Comparison of ENCODE assay signal across 8 cellular contexts in the genomic region with DNA sequence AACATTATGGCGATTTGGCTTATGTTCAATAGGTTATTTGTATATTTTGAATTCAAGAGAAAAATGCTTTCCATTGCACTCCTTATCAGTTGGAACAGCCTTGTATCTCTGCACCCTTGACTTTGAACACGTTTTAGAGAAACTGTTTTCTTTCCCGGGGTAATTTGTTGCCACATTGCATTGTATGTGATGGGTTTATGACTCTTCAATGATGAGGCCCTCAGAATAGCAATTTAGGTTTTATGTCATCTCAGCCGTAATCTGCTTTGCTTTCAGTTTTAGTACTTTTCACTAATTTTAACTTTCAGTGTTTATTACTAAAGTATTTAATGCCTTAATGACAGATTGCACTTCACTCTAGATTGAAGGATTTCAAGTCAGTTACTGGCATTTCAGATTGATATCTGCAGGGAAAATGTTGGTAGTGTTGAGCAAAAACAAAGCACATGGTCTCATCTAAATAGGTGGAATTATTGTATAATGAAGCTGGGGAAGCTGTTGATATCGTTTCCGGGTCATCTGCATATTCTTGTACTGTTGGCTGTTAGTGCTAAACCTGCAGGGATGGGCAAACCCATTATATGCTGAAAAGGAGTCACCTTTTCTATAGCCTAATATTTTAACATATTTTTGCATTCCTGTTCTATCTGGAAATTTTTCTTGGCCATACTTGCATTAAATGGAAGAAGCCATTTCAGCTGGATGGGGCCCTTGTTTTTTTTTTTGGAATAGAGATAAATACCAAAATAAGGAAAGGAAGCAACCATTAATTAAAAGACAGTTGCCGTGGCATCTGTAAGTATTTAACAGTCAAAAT. TPM values are rescaled to one million over a fixed set of nuclear protein-coding genes. Genes with fewer than 3 reads are reported as not detected.
A peak's percentile ranks its signal among the peaks of the same experiment; 100 is the strongest.
DNase-seq lines count a peak whose midpoint lies in the region; ATAC-seq and TF ChIP-seq lines count a peak whose summit lies in the region.

No MANE protein-coding gene starts in this region.

- RAD21 ChIA-PET in HCT116 (lab: Charles Lee; ENCODE audit: low non-redundant PET in 1 of 2, low total read pairs in 2 of 2, uncharacterized antibody in 2 of 2, unreplicated experiment in 2 of 2), result no interaction called here

- H3K27me3 Mint-ChIP-seq in activated CD8-positive, alpha-beta T cell treated with anti-CD3 and anti-CD28 coated beads, Interleukin-2, amount 10 ng/mL, durations not matched to agents 7 days and 5 days (ENCODE audit: low read depth), result no peaks in the 10 kb centered on the region

- peaks cover 59% of the 10 kb centered on the region for H4K20me1 ChIP-seq in HCT116 (ENCODE audit: insufficient read depth)

- H3K9ac ChIP-seq in HCT116 (ENCODE audit: low read length) (peak overlapping the region; percentile 93), iPS-20b (ENCODE audit: low read depth, low read length) (peak overlapping the region; percentile 97)

- ATAC-seq in HCT116 (no peak), HG02852 (IDR thresholded peaks at IDR 0.05; ENCODE audit: unreplicated experiment) (no peak), GM18519 (IDR thresholded peaks at IDR 0.05; ENCODE audit: low FRiP score, unreplicated experiment) (no peak)
- ATAC-seq in activated CD8-positive, alpha-beta T cell treated with anti-CD3 and anti-CD28 coated beads, Interleukin-2, amount 10 ng/mL, durations not matched to agents 7 days and 5 days, result no peak

- H3K27ac ChIP-seq in HCT116 (ENCODE audit: low read depth, low read length) (no peak overlapping the region), iPS-20b (ENCODE audit: low read length) (no peak overlapping the region), suprapubic skin (peak overlapping the region; percentile 96)

- peak overlapping the region; percentile 78 for H3K4me2 ChIP-seq in HCT116 (ENCODE audit: low read length)

- no peaks in the 10 kb centered on the region for H3K9me2 ChIP-seq in HCT116 (ENCODE audit: insufficient read depth)

- H2AFZ ChIP-seq in HCT116 (ENCODE audit: low read depth, low read length, poor library complexity, severe bottlenecking), result no peak overlapping the region

- H3K79me2 ChIP-seq in HCT116 (ENCODE audit: insufficient read depth, low read length), result peaks cover 71% of the 10 kb centered on the region

- 5% methylated on average over 7 of the region's 7 CpGs for WGBS in suprapubic skin

- H3K4me1 Mint-ChIP-seq in activated CD8-positive, alpha-beta T cell treated with anti-CD3 and anti-CD28 coated beads, Interleukin-2, amount 10 ng/mL, durations not matched to agents 7 days and 5 days (ENCODE audit: low read depth), result peaks cover 29% of the 10 kb centered on the region

- intact Hi-C loops in HCT116 (cut with micrococcal nuclease), result no loop called here

- no TSS peak for BruUV-seq in HCT116 (replicated peaks; lab: Mats Ljungman, UMichigan)

- peaks cover 24 to 56% of the 10 kb centered on the region in 2 experiments for H3K4me1 ChIP-seq in HCT116 (ENCODE audit: control insufficient read depth in 1 of 2, insufficient read depth in 2 of 2, low read length in 2 of 2)
- peaks cover 12% of the 10 kb centered on the region for H3K4me1 ChIP-seq in iPS-20b (ENCODE audit: insufficient read depth, low read length)
- peaks cover 60% of the 10 kb centered on the region for H3K4me1 ChIP-seq in suprapubic skin

- no peaks in the 10 kb centered on the region for H3K9me3 Mint-ChIP-seq in activated CD8-positive, alpha-beta T cell treated with anti-CD3 and anti-CD28 coated beads, Interleukin-2, amount 10 ng/mL, durations not matched to agents 7 days and 5 days (ENCODE audit: insufficient read depth)

- DNase-seq in AG08395 (ENCODE audit: low spot score), result peak; percentile 17
- DNase-seq in HCT116 (ENCODE audit: low read depth, low spot score), result no peak
- DNase-seq in activated CD8-positive, alpha-beta T cell treated with anti-CD3 and anti-CD28 coated beads, Interleukin-2, amount 10 ng/mL, durations not matched to agents 7 days and 5 days, result peak; percentile 33
- DNase-seq in suprapubic skin (ENCODE audit: low spot score in 2 of 2), result no peak
- no peak for DNase-seq in NCI-H345 (lab: John Stamatoyannopoulos, UW)

- H3K9me3 ChIP-seq in HCT116 (ENCODE audit: control insufficient read depth in 1 of 2, insufficient read depth in 1 of 2, low read depth in 1 of 2, low read length in 2 of 2), result no peaks in the 10 kb centered on the region
- no peaks in the 10 kb centered on the region for H3K9me3 ChIP-seq in iPS-20b (ENCODE audit: insufficient read depth, low read depth, low read length)
- H3K9me3 ChIP-seq in suprapubic skin, result no peaks in the 10 kb centered on the region

- CTCF ChIA-PET in HCT116 (lab: Charles Lee), result no interaction called here
- CTCF ChIA-PET in activated CD8-positive, alpha-beta T cell treated with anti-CD3 and anti-CD28 coated beads, Interleukin-2, amount 10 ng/mL, durations not matched to agents 7 days and 5 days (lab: Charles Lee), result interaction anchor here (1.2 to 1.4 kb wide), 2 partner anchors 9 to 13 kb away, joined by 3 to 6 read pairs; partner anchors contain the start of gene ANKRD40

- TF ChIP-seq CTCF in HCT116 (IDR thresholded peaks at IDR 0.05 in 2 of 3, conservative IDR thresholded peaks at IDR 0.05 in 1 of 3; ENCODE audit: borderline replicate concordance in 1 of 3, insufficient read depth in 1 of 3, low read depth in 2 of 3, low read length in 2 of 3) (no peak), suprapubic skin (IDR thresholded peaks at IDR 0.05) (no peak)

- TF ChIP-seq EP300 in suprapubic skin (IDR thresholded peaks at IDR 0.05), result no peak

- H3K4me3 ChIP-seq in HCT116 (replicated peaks in 1 of 2; ENCODE audit: low read depth in 1 of 2, low read length in 2 of 2), result peak overlapping the region; percentile 65 to 98
- peak overlapping the region; percentile 74 for H3K4me3 ChIP-seq in iPS-20b (ENCODE audit: low read length)
- H3K4me3 ChIP-seq in suprapubic skin, result peak overlapping the region; percentile 91

- no peak for TF ChIP-seq RAD21 in HCT116 (IDR thresholded peaks at IDR 0.05; ENCODE audit: low read depth)

- peak overlapping the region; percentile 99 for H3K4me3 Mint-ChIP-seq in activated CD8-positive, alpha-beta T cell treated with anti-CD3 and anti-CD28 coated beads, Interleukin-2, amount 10 ng/mL, durations not matched to agents 7 days and 5 days

- peak overlapping the region; percentile 99 for H3K27ac Mint-ChIP-seq in activated CD8-positive, alpha-beta T cell treated with anti-CD3 and anti-CD28 coated beads, Interleukin-2, amount 10 ng/mL, durations not matched to agents 7 days and 5 days

- peaks cover 13% of the 10 kb centered on the region for H3K36me3 Mint-ChIP-seq in activated CD8-positive, alpha-beta T cell treated with anti-CD3 and anti-CD28 coated beads, Interleukin-2, amount 10 ng/mL, durations not matched to agents 7 days and 5 days (ENCODE audit: low read depth)

- TF ChIP-seq POLR2A in HCT116 (IDR thresholded peaks at IDR 0.05; ENCODE audit: borderline replicate concordance, extremely low read depth, insufficient read depth, insufficient read length) (no peak), suprapubic skin (IDR thresholded peaks at IDR 0.05) (no peak)

- H3K36me3 ChIP-seq in HCT116 (ENCODE audit: control insufficient read depth in 1 of 2, insufficient read depth in 2 of 2, low read length in 2 of 2) (peaks cover 8 to 17% of the 10 kb centered on the region in 2 experiments; a peak in 3 of 4 replicates), iPS-20b (ENCODE audit: insufficient read depth, low read depth, low read length) (no peaks in the 10 kb centered on the region; the same call in 1 of the 2 replicates), suprapubic skin (no peaks in the 10 kb centered on the region)

- H3K27me3 ChIP-seq in HCT116 (ENCODE audit: insufficient read depth, low read length) (no peaks in the 10 kb centered on the region), iPS-20b (ENCODE audit: insufficient read depth, low read length) (no peaks in the 10 kb centered on the region), suprapubic skin (no peaks in the 10 kb centered on the region)

- POLR2A ChIA-PET in HCT116 (lab: Charles Lee), result no interaction called here
- POLR2A ChIA-PET in activated CD8-positive, alpha-beta T cell treated with anti-CD3 and anti-CD28 coated beads, Interleukin-2, amount 10 ng/mL, durations not matched to agents 7 days and 5 days (lab: Charles Lee), result interaction anchor here (1.4 kb wide), 2 partner anchors 13 to 145 kb away, joined by 7 to 9 read pairs; partner anchors contain the start of genes ANKRD40 and TOB1

TF ChIP-seq in HCT116, 20 proteins besides CTCF, POLR2A, EP300 and RAD21:
- TF ChIP-seq EZH2 (IDR thresholded peaks at IDR 0.05) (no peak), EZH2phosphoT487 (IDR thresholded peaks at IDR 0.05; ENCODE audit: borderline replicate concordance) (no peak), EGR1 (IDR thresholded peaks at IDR 0.05; ENCODE audit: low read depth) (0 out of 2 replicates have a peak, but pooled peaks have one; percentile 6)

RNA-seq across cellular contexts. Expression of gene LUC7L3, which starts 2.0 kb away (rescaled TPM):
- total RNA-seq in HCT116 (2021; ENCODE audit: unreplicated experiment) (184 TPM), suprapubic skin (100 to 1,000 TPM in 1 of 4 donors, 10 to 100 TPM in 3; 31.5 to 267 (median 42.6) TPM)
- 65.6 and 97.0 TPM in 2 replicates for polyA plus RNA-seq in HCT116 (2012)
- total RNA-seq in activated CD8-positive, alpha-beta T cell treated with anti-CD3 and anti-CD28 coated beads, Interleukin-2, amount 10 ng/mL, durations not matched to agents 7 days and 5 days, result 100 to 1,000 TPM; 112 to 116 TPM

RNA-seq across cellular contexts. Expression of gene ANKRD40, which starts 13.7 kb away (rescaled TPM):
- total RNA-seq in HCT116 (2021; ENCODE audit: unreplicated experiment) (72.0 TPM), suprapubic skin (10 to 100 TPM; 21.4 to 33.8 (median 26.6) TPM)
- 20.0 and 26.1 TPM in 2 replicates for polyA plus RNA-seq in HCT116 (2012)
- 10 to 100 TPM; 28.9 to 31.2 TPM for total RNA-seq in activated CD8-positive, alpha-beta T cell treated with anti-CD3 and anti-CD28 coated beads, Interleukin-2, amount 10 ng/mL, durations not matched to agents 7 days and 5 days

RNA-seq across cellular contexts. Expression of gene ANKRD40CL, which starts 45.9 kb away (rescaled TPM):
- total RNA-seq in HCT116 (2021; ENCODE audit: unreplicated experiment) (0.57 TPM), suprapubic skin (not detected)
- not detected in 2 replicates for polyA plus RNA-seq in HCT116 (2012)
- total RNA-seq in activated CD8-positive, alpha-beta T cell treated with anti-CD3 and anti-CD28 coated beads, Interleukin-2, amount 10 ng/mL, durations not matched to agents 7 days and 5 days, result not detected

Comparison
In these comparisons a context has a peak if more than half of its experiments do, and no peak if none do; other contexts are left out.
1. DNase-seq: peak in AG08395 (single experiment) and activated CD8-positive, alpha-beta T cell treated with anti-CD3 and anti-CD28 coated beads, Interleukin-2, amount 10 ng/mL, durations not matched to agents 7 days and 5 days (single experiment); none in HCT116 (single experiment), suprapubic skin (0 of 2) and NCI-H345 (single experiment).
2. Peak in every context shown above with its lines, with median percentiles within 50 percentile points of each other: H3K4me3 ChIP-seq.